Comparison of ENCODE assay signal across 8 cellular contexts in genomic region chr10:72243822-72244437, GRCh38. TPM values are rescaled to one million over a fixed set of nuclear protein-coding genes. Genes with fewer than 3 reads are reported as not detected.
A peak's percentile ranks its signal among the peaks of the same experiment; 100 is the strongest.
DNase-seq lines count a peak whose midpoint lies in the region; ATAC-seq and TF ChIP-seq lines count a peak whose summit lies in the region.

No MANE protein-coding gene starts in this region.

- H3K4me1 Mint-ChIP-seq in Caco-2 (ENCODE audit: low read depth, unreplicated experiment) (peaks cover 23% of the 10 kb centered on the region), brain (peaks cover 73% of the 10 kb centered on the region)

- CTCF ChIA-PET in Caco-2 (lab: Charles Lee): interaction anchor here (1.5 kb wide), 1 partner anchor 118 kb away, joined by 3 read pairs; no protein-coding TSS in a partner anchor

- H3K4me3 Mint-ChIP-seq in Caco-2 (ENCODE audit: unreplicated experiment) (no peak overlapping the region), brain (peak overlapping the region in 4 of 5 experiments; percentile 12 to 31 (median 30))

- POLR2A ChIA-PET in Caco-2 (lab: Charles Lee): interaction anchor here (0.6 to 1.6 kb wide), 3 partner anchors 17 to 77 kb away, joined by 3 to 14 read pairs (median 3); no protein-coding TSS in a partner anchor

- no peak for ATAC-seq in thoracic aorta (ENCODE audit: insufficient number of reproducible peaks, low FRiP score, low read depth)
- no peak for ATAC-seq in HG02884 (IDR thresholded peaks at IDR 0.05; ENCODE audit: unreplicated experiment)
- ATAC-seq in GM19023 (IDR thresholded peaks at IDR 0.05; ENCODE audit: unreplicated experiment): no peak

- intact Hi-C loops in Caco-2 (cut with micrococcal nuclease; ENCODE audit: unreplicated experiment): loop anchor here (1.0 to 2.0 kb wide), 3 partner anchors 16 to 85 kb away; no protein-coding TSS in a partner anchor

- peak overlapping the region; percentile 61 for H3K27ac Mint-ChIP-seq in Caco-2 (ENCODE audit: unreplicated experiment)
- H3K27ac Mint-ChIP-seq in brain: peak overlapping the region; percentile 83 to 97 (median 93)

- peak overlapping the region; percentile 37 for H3K9ac ChIP-seq in Loucy (ENCODE audit: low read depth, low read length, poor library complexity, severe bottlenecking)

- H2AFZ ChIP-seq in Loucy (ENCODE audit: low read length): no peak overlapping the region; the same call in 1 of the 2 replicates

- H3K79me2 ChIP-seq in Loucy (ENCODE audit: insufficient read depth, low read length): peaks cover 8% of the 10 kb centered on the region; the same call in 1 of the 2 replicates

- H3K36me3 Mint-ChIP-seq in Caco-2 (ENCODE audit: insufficient read depth, unreplicated experiment) (peaks cover 12% of the 10 kb centered on the region), brain (no peaks in the 10 kb centered on the region)

- no peak overlapping the region for H3K4me3 ChIP-seq in Caco-2 (ENCODE audit: low read depth, low read length)
- H3K4me3 ChIP-seq in Loucy (ENCODE audit: low read length, poor library complexity, severe bottlenecking): no peak overlapping the region
- H3K4me3 ChIP-seq in thoracic aorta: no peak overlapping the region

- no peaks in the 10 kb centered on the region for H3K27me3 Mint-ChIP-seq in Caco-2 (ENCODE audit: insufficient read depth, unreplicated experiment)
- H3K27me3 Mint-ChIP-seq in brain: no peaks in the 10 kb centered on the region

- H3K4me2 ChIP-seq in Loucy (ENCODE audit: low read depth, low read length, poor library complexity, severe bottlenecking): no peak overlapping the region

- peaks cover 26% of the 10 kb centered on the region for H3K4me1 ChIP-seq in Caco-2
- H3K4me1 ChIP-seq in Loucy (ENCODE audit: insufficient read depth, low read length, poor library complexity, severe bottlenecking): peaks cover 55% of the 10 kb centered on the region
- peaks cover 55 to 74% of the 10 kb centered on the region in 2 donors for H3K4me1 ChIP-seq in thoracic aorta (ENCODE audit: control insufficient read depth in 1 of 2, low read depth in 2 of 2)

- H4K20me1 ChIP-seq in Loucy (ENCODE audit: insufficient read depth, low read length, poor library complexity, severe bottlenecking): no peaks in the 10 kb centered on the region

- in situ Hi-C loops in KBM-7 (cut with MboI; ENCODE audit: low pct_unique_long_range_greater_than_20kb, low sequenced_read_pairs): no loop called here

- H3K27me3 ChIP-seq in Caco-2 (replicated peaks; ENCODE audit: control insufficient read depth, insufficient read depth, low read length): no peaks in the 10 kb centered on the region
- no peaks in the 10 kb centered on the region for H3K27me3 ChIP-seq in Loucy (ENCODE audit: insufficient read depth, low read length, poor library complexity, severe bottlenecking)
- no peaks in the 10 kb centered on the region for H3K27me3 ChIP-seq in thoracic aorta (replicated peaks; ENCODE audit: insufficient read depth)

- no TSS peak for BruUV-seq in Caco-2 (replicated peaks; lab: Mats Ljungman, UMichigan)

- no peaks in the 10 kb centered on the region for H3K9me2 ChIP-seq in Loucy (replicated peaks; ENCODE audit: low read depth, low read length)

- H3K36me3 ChIP-seq in Caco-2 (ENCODE audit: control insufficient read depth, insufficient read depth, low read length) (no peaks in the 10 kb centered on the region), Loucy (ENCODE audit: insufficient read depth, low read length) (no peaks in the 10 kb centered on the region), thoracic aorta (no peaks in the 10 kb centered on the region)

- no peaks in the 10 kb centered on the region for H3K9me3 ChIP-seq in Caco-2
- no peaks in the 10 kb centered on the region for H3K9me3 ChIP-seq in Loucy (ENCODE audit: insufficient read depth, low read depth, low read length)
- no peaks in the 10 kb centered on the region for H3K9me3 ChIP-seq in thoracic aorta

- DNase-seq in Caco-2: peak in 1 of 2 experiments; percentile 60
- peak; percentile 78 for DNase-seq in left kidney (ENCODE audit: low read depth, low spot score)
- DNase-seq in thoracic aorta (ENCODE audit: low spot score): no peak
- DNase-seq in KBM-7: no peak

- peak overlapping the region; percentile 90 to 96 for H3K27ac ChIP-seq in thoracic aorta

- H3K9me3 Mint-ChIP-seq in Caco-2 (ENCODE audit: unreplicated experiment) (no peaks in the 10 kb centered on the region), brain (peaks cover 0 to 2% (median 0%) of the 10 kb centered on the region in 5 experiments)

- peak in 1 of 2 experiments; percentile 9 for TF ChIP-seq CTCF in Caco-2 (IDR thresholded peaks at IDR 0.05; ENCODE audit: insufficient read depth in 1 of 2, low read depth in 1 of 2, low read length in 1 of 2, severe bottlenecking in 1 of 2, unreplicated experiment in 1 of 2)
- peak; percentile 50 for TF ChIP-seq CTCF in Loucy (conservative IDR thresholded peaks at IDR 0.05; ENCODE audit: low read length)
- TF ChIP-seq CTCF in brain (conservative IDR thresholded peaks at IDR 0.05): peak; percentile 39 to 53
- TF ChIP-seq CTCF in thoracic aorta (IDR thresholded peaks at IDR 0.05): peak; percentile 49

- peaks cover 15% of the 10 kb centered on the region for H3F3A ChIP-seq in Loucy (ENCODE audit: low read depth)

RNA-seq across cellular contexts. Expression of gene ASCC1, which starts 27.9 kb away (rescaled TPM):
- total RNA-seq in Caco-2 (2022) (60.1 and 73.7 TPM in 2 replicates), thoracic aorta (10 to 100 TPM; 15.2 to 30.3 TPM)
- 43.6 TPM for polyA plus RNA-seq in brain (ENCODE audit: insufficient read depth, low read depth, low replicate concordance)

RNA-seq across cellular contexts. Expression of gene ANAPC16, which starts 28.1 kb away (rescaled TPM):
- total RNA-seq in Caco-2 (2022): 134 and 144 TPM in 2 replicates
- 79.8 TPM for polyA plus RNA-seq in brain (ENCODE audit: insufficient read depth, low read depth, low replicate concordance)
- total RNA-seq in thoracic aorta: 10 to 100 TPM; 44.0 to 46.7 TPM

RNA-seq across cellular contexts. Expression of gene DDIT4, which starts 29.8 kb away (rescaled TPM):
- 152 and 155 TPM in 2 replicates for total RNA-seq in Caco-2 (2022)
- 121 TPM for polyA plus RNA-seq in brain (ENCODE audit: insufficient read depth, low read depth, low replicate concordance)
- total RNA-seq in thoracic aorta: 100 to 1,000 TPM; 163 to 374 TPM
